In the genomic region with DNA sequence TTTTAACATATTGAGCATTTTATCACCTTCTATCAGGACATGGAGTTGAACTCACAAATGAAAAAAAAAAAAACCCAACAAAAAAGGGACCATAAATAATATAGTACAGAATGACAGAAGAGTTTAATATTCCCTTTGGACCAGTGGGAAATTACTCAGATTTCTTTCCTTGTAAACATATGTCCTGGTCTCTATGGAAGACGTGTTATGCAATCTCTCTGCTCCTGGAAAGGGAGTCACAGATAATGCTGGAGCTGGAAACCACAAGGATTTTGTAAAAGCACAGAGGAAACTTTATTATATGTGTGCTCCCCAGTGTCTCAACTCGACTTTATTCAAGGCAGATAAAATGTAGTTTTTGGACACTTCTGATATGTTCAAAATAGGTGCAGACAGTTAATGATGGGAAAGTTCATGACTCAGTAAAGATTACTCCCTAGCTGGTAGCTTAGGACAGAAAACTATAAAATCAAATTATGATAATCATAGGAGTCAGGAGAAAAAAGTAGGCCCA, we compare ENCODE assay signal across 19 cellular contexts.
DNase-seq lines count a peak whose midpoint lies in the region; TF ChIP-seq lines count a peak whose summit lies in the region.
"Had no signal": no experiment of that assay in that cellular context is flagged by ENCODE, and none has a peak within 500 bp of the region (broad histone marks: within the 10 kb centered on the region; RNA-seq: fewer than 3 reads in every experiment).

No MANE protein-coding gene starts in this region.

- H3K27ac Mint-ChIP-seq in activated CD4-positive, alpha-beta T cell treated with anti-CD3 and anti-CD28 coated beads, Interleukin-2, amount 10 ng/mL, durations not matched to agents 24 days and 14 days = no peak overlapping the region
- H3K27ac Mint-ChIP-seq: B cell; CD4-positive, alpha-beta T cell; IgD-negative memory B cell had no signal

- no peak for TF ChIP-seq CTCF in fibroblast of villous mesenchyme (IDR thresholded peaks at IDR 0.05; ENCODE audit: insufficient read depth, low read depth, low read length)

- H3K36me3 Mint-ChIP-seq in activated CD4-positive, alpha-beta T cell treated with anti-CD3 and anti-CD28 coated beads, Interleukin-2, amount 10 ng/mL, durations not matched to agents 24 days and 14 days (ENCODE audit: low read depth) = no peaks in the 10 kb centered on the region
- H3K36me3 Mint-ChIP-seq: IgD-negative memory B cell had no signal

- peaks cover 22% of the 10 kb centered on the region for H3K27me3 Mint-ChIP-seq in activated CD4-positive, alpha-beta T cell treated with anti-CD3 and anti-CD28 coated beads, Interleukin-2, amount 10 ng/mL, durations not matched to agents 24 days and 14 days

- no peaks in the 10 kb centered on the region for H3K9me3 ChIP-seq in SK-N-MC (ENCODE audit: low read depth, low read length)
- H3K9me3 ChIP-seq: SJSA1 had no signal

- H3K4me3 ChIP-seq in SK-N-MC (peak overlapping the region; percentile 57), fibroblast of villous mesenchyme (ENCODE audit: low read depth, low read length) (no peak overlapping the region)
- H3K4me3 ChIP-seq: PC-9, SJSA1 had no signal

- H3K9ac ChIP-seq in SK-N-MC (ENCODE audit: insufficient read length) = peak overlapping the region; percentile 8

- H3K9me3 Mint-ChIP-seq in activated CD4-positive, alpha-beta T cell treated with anti-CD3 and anti-CD28 coated beads, Interleukin-2, amount 10 ng/mL, durations not matched to agents 24 days and 14 days = no peaks in the 10 kb centered on the region
- H3K9me3 Mint-ChIP-seq: CD4-positive, alpha-beta T cell; IgD-negative memory B cell had no signal

- peak; percentile 19 for DNase-seq in AG08395 (ENCODE audit: low spot score)
- peak; percentile 64 for DNase-seq in H4 (ENCODE audit: low spot score)
- peak; percentile 97 for DNase-seq in SK-N-MC (ENCODE audit: low read depth, low spot score)
- DNase-seq in fibroblast of villous mesenchyme (ENCODE audit: low read depth) = peak; percentile 89
- no peak for DNase-seq in activated CD4-positive, alpha-beta T cell treated with anti-CD3 and anti-CD28 coated beads, Interleukin-2, amount 50 U/mL, for 48 hours
- DNase-seq in NCI-H2227 treated with DMSO at 0.1 percent for 48 hours (lab: John Stamatoyannopoulos, UW) = no peak
- DNase-seq in activated CD4-positive, alpha-beta T cell treated with anti-CD3 and anti-CD28 coated beads, Interleukin-2, amount 10 ng/mL, durations not matched to agents 24 days and 14 days = no peak
- DNase-seq in activated T-cell treated with anti-CD3 and anti-CD28 coated beads, Interleukin-2, amount 50 U/mL, for 1 hour = no peak
- DNase-seq: CD4-positive, alpha-beta T cell; Kasumi-1; NCI-H1417; NCI-H187 treated with DMSO at 0.1 percent for 48 hours; NCI-H510A; NCI-H774; PC-9; SW 1271 had no signal

- H3K27ac ChIP-seq in SK-N-MC = peak overlapping the region; percentile 95
- H3K27ac ChIP-seq: PC-9, SJSA1 had no signal

- H3K4me3 Mint-ChIP-seq in activated CD4-positive, alpha-beta T cell treated with anti-CD3 and anti-CD28 coated beads, Interleukin-2, amount 10 ng/mL, durations not matched to agents 24 days and 14 days = no peak overlapping the region
- H3K4me3 Mint-ChIP-seq: B cell; CD4-positive, alpha-beta T cell; IgD-negative memory B cell had no signal

- intact Hi-C loops in activated CD4-positive, alpha-beta T cell treated with anti-CD3 and anti-CD28 coated beads, Interleukin-2, amount 10 ng/mL, durations not matched to agents 24 days and 14 days (cut with micrococcal nuclease) = no loop called here

- H3K36me3 ChIP-seq in SK-N-MC (ENCODE audit: insufficient read depth, low read length) = no peaks in the 10 kb centered on the region
- H3K36me3 ChIP-seq: SJSA1 had no signal

- H3K4me1 Mint-ChIP-seq in activated CD4-positive, alpha-beta T cell treated with anti-CD3 and anti-CD28 coated beads, Interleukin-2, amount 10 ng/mL, durations not matched to agents 24 days and 14 days = no peaks in the 10 kb centered on the region
- H3K4me1 Mint-ChIP-seq: B cell, IgD-negative memory B cell had no signal

Comparison
In these comparisons a context has a peak if more than half of its experiments do, and no peak if none do; other contexts are left out.
1. DNase-seq: peak in AG08395 (single experiment), H4 (single experiment), SK-N-MC (single experiment) and fibroblast of villous mesenchyme (single experiment); none in activated CD4-positive, alpha-beta T cell treated with anti-CD3 and anti-CD28 coated beads, Interleukin-2, amount 50 U/mL, for 48 hours (0 of 2), NCI-H2227 treated with DMSO at 0.1 percent for 48 hours (single experiment), activated CD4-positive, alpha-beta T cell treated with anti-CD3 and anti-CD28 coated beads, Interleukin-2, amount 10 ng/mL, durations not matched to agents 24 days and 14 days (single experiment) and activated T-cell treated with anti-CD3 and anti-CD28 coated beads, Interleukin-2, amount 50 U/mL, for 1 hour (single experiment).